8 cellular contexts compared by ENCODE assay signal in the genomic region with DNA sequence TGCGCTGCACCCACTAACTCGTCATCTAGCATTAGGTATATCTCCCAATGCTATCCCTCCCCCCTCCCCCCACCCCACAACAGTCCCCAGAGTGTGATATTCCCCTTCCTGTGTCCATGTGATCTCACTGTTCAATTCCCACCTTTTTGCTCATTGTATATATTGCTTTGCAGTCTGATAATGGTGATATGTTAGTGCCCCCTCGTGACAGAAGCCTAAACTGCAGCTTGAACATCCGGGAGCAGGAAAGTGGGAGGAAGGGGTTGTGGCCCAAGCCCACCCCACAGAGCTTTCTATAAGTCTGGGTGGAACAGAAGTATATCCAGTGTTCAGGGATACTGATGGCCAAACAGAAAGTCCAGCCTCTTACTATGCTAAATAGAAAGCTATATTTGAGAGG. TPM values are rescaled to one million over a fixed set of nuclear protein-coding genes. Genes with fewer than 3 reads are reported as not detected.
DNase-seq lines count a peak whose midpoint lies in the region; TF ChIP-seq lines count a peak whose summit lies in the region.
"Not testable (repeated sequence)": the region's sequence is repeated elsewhere in the genome, so short reads cannot be mapped to it uniquely, and the experiment has no call there.

No MANE protein-coding gene starts in this region.

- POLR2A ChIA-PET in AG04449 (lab: Yijun Ruan, JAX); PC-9 (lab: Charles Lee; ENCODE audit: unreplicated experiment); activated CD4-positive, alpha-beta memory T cell treated with anti-CD3 and anti-CD28 coated beads, Interleukin-2, amount 10 ng/mL, durations not matched to agents 7 days and 5 days (lab: Charles Lee): not testable (repeated sequence)

- H3K9me3 ChIP-seq in PC-9 (ENCODE audit: insufficient read depth, low read depth): not testable (repeated sequence)

- not testable (repeated sequence) for H3K27me3 Mint-ChIP-seq in activated CD4-positive, alpha-beta memory T cell treated with anti-CD3 and anti-CD28 coated beads, Interleukin-2, amount 10 ng/mL, durations not matched to agents 7 days and 5 days; chondrocyte (ENCODE audit: low read depth)

- not testable (repeated sequence) for H3K4me1 Mint-ChIP-seq in activated CD4-positive, alpha-beta memory T cell treated with anti-CD3 and anti-CD28 coated beads, Interleukin-2, amount 10 ng/mL, durations not matched to agents 7 days and 5 days; chondrocyte (ENCODE audit: low read depth)

- H4K20me1 ChIP-seq in PC-9 (ENCODE audit: insufficient read depth): not testable (repeated sequence)

- not testable (repeated sequence) for H3K36me3 ChIP-seq in GM06990 (ENCODE audit: control insufficient read depth, insufficient read depth, low read length); PC-9 (ENCODE audit: low read depth)

- not testable (repeated sequence) for H3K4me2 ChIP-seq in PC-9

- H3K4me3 Mint-ChIP-seq in activated CD4-positive, alpha-beta memory T cell treated with anti-CD3 and anti-CD28 coated beads, Interleukin-2, amount 10 ng/mL, durations not matched to agents 7 days and 5 days; chondrocyte (ENCODE audit: unreplicated experiment): not testable (repeated sequence)

- BruUV-seq in PC-9 (replicated peaks; lab: Mats Ljungman, UMichigan): not testable (repeated sequence)

- H3K79me2 ChIP-seq in PC-9 (ENCODE audit: low read depth): not testable (repeated sequence)

- H3K4me1 ChIP-seq in PC-9 (replicated peaks; ENCODE audit: insufficient read depth): not testable (repeated sequence)

- CTCF ChIA-PET in AG04449 (lab: Yijun Ruan, JAX) (interaction anchor here (1.0 to 3.1 kb wide), 10 partner anchors 9 to 284 kb away, joined by 3 to 25 read pairs (median 5); no protein-coding TSS in a partner anchor), PC-9 (lab: Charles Lee) (interaction anchor here (0.7 kb wide), 1 partner anchor 342 kb away, joined by 7 read pairs; a partner anchor contains a TSS)
- CTCF ChIA-PET in activated CD4-positive, alpha-beta memory T cell treated with anti-CD3 and anti-CD28 coated beads, Interleukin-2, amount 10 ng/mL, durations not matched to agents 7 days and 5 days (lab: Charles Lee): interaction anchor here (0.9 to 1.8 kb wide), 6 partner anchors 9 to 277 kb away, joined by 3 to 5 read pairs (median 3); no protein-coding TSS in a partner anchor

- not testable (repeated sequence) for H3K9me3 Mint-ChIP-seq in activated CD4-positive, alpha-beta memory T cell treated with anti-CD3 and anti-CD28 coated beads, Interleukin-2, amount 10 ng/mL, durations not matched to agents 7 days and 5 days; chondrocyte (ENCODE audit: low read depth)

- intact Hi-C loops in PC-9 (cut with micrococcal nuclease; ENCODE audit: unreplicated experiment): loop anchor here (2.0 kb wide), 1 partner anchor 327 kb away; no protein-coding TSS in a partner anchor

- TF ChIP-seq CTCF in AG04449 (IDR thresholded peaks at IDR 0.05; ENCODE audit: insufficient read depth, low read length, missing control alignments) (peak; percentile 41), GM06990 (IDR thresholded peaks at IDR 0.05; ENCODE audit: insufficient read depth, low read length, poor library complexity, severe bottlenecking) (peak; percentile 64), LNCaP clone FGC (IDR thresholded peaks at IDR 0.05; ENCODE audit: control insufficient read depth, extremely low read depth, insufficient read depth) (peak; percentile 60), PC-9 (conservative IDR thresholded peaks at IDR 0.05) (peak; percentile 67), chondrocyte (IDR thresholded peaks at IDR 0.05) (peak; percentile 77)

- not testable (repeated sequence) for H3K36me3 Mint-ChIP-seq in activated CD4-positive, alpha-beta memory T cell treated with anti-CD3 and anti-CD28 coated beads, Interleukin-2, amount 10 ng/mL, durations not matched to agents 7 days and 5 days (ENCODE audit: low read depth); chondrocyte (ENCODE audit: low read depth)

- H3F3A ChIP-seq in PC-9 (ENCODE audit: insufficient read depth, low read depth): not testable (repeated sequence)

- H3K9me2 ChIP-seq in PC-9 (ENCODE audit: insufficient read depth): not testable (repeated sequence)

- H3K27ac ChIP-seq in PC-9: not testable (repeated sequence)

- H2AFZ ChIP-seq in PC-9: not testable (repeated sequence)

- not testable (repeated sequence) for H3K4me3 ChIP-seq in AG04449 (ENCODE audit: low read depth, low read length); GM06990 (replicated peaks; ENCODE audit: low read depth, low read length); LNCaP clone FGC (ENCODE audit: low read depth, low read length); PC-9

- not testable (repeated sequence) for H3K27me3 ChIP-seq in GM06990 (replicated peaks; ENCODE audit: control insufficient read depth, insufficient read depth, low read length); PC-9 (ENCODE audit: insufficient read depth, low read depth)

- H3K27ac Mint-ChIP-seq in activated CD4-positive, alpha-beta memory T cell treated with anti-CD3 and anti-CD28 coated beads, Interleukin-2, amount 10 ng/mL, durations not matched to agents 7 days and 5 days; chondrocyte (ENCODE audit: unreplicated experiment): not testable (repeated sequence)

- not testable (repeated sequence) for DNase-seq in AG04449 (ENCODE audit: low read depth, low spot score); GM06990 (ENCODE audit: extremely low read depth, insufficient read length); LNCaP clone FGC (ENCODE audit: low read depth); chondrocyte (ENCODE audit: low spot score)
- DNase-seq in PC-9 (peak in 1 of 2 experiments; percentile 26), iPS-NIHi7 (ENCODE audit: extremely low spot score) (peak; percentile 70), putamen (ENCODE audit: low spot score) (peak; percentile 3)
- DNase-seq in activated CD4-positive, alpha-beta memory T cell treated with anti-CD3 and anti-CD28 coated beads, Interleukin-2, amount 10 ng/mL, durations not matched to agents 7 days and 5 days: peak; percentile 35

RNA-seq across cellular contexts. Expression of a gene that starts 29.6 kb away (rescaled TPM):
- total RNA-seq in PC-9 (2021): 0.90 and 1.0 TPM in 2 replicates
- under 1 TPM in 1 of 2 experiments, not detected in 1; 0.10 TPM for total RNA-seq in activated CD4-positive, alpha-beta memory T cell treated with anti-CD3 and anti-CD28 coated beads, Interleukin-2, amount 10 ng/mL, durations not matched to agents 7 days and 5 days
- 0.41 to 0.56 TPM (median 0.45 TPM) in 3 replicates for total RNA-seq in chondrocyte
